In the genomic region with DNA sequence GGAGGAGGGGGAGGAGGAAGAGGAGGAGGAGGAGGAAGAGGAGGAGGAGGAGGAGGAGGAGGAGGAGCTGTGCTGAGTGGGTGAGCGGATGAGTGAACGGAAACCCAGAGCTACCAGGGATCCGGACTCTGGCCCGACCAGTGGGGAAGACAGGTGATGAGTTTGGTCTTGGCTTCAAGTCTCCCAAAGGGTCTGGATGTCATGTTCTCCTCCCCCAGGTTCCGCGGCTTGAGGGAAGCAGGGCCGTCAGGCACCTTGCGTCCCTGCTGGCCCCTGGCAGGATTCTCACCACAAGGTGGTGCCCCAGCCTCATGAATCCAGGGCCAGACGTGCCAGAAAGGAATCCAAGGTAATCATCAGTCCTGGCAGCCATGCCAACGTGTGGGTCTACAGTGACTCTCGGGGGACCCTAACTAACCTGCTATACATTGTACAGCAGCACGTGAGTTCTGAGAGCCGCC, we compare ENCODE assay signal across 9 cellular contexts. TPM values are rescaled to one million over a fixed set of nuclear protein-coding genes. Genes with fewer than 3 reads are reported as not detected.
DNase-seq lines count a peak whose midpoint lies in the region; ATAC-seq and TF ChIP-seq lines count a peak whose summit lies in the region.
"Had no signal": no experiment of that assay in that cellular context is flagged by ENCODE, and none has a peak within 500 bp of the region (broad histone marks: within the 10 kb centered on the region; RNA-seq: fewer than 3 reads in every experiment).

No MANE protein-coding gene starts in this region.

- peaks cover 0 to 33% (median 11%) of the 10 kb centered on the region in 3 donors for H3K36me3 Mint-ChIP-seq in naive thymus-derived CD8-positive, alpha-beta T cell

- peaks cover 0 to 15% (median 6%) of the 10 kb centered on the region in 4 donors for H3K36me3 ChIP-seq in upper lobe of left lung

- no peaks in the 10 kb centered on the region for H3K27me3 ChIP-seq in upper lobe of left lung

- POLR2A ChIA-PET in naive thymus-derived CD8-positive, alpha-beta T cell (lab: Charles Lee) = no interaction called here

- TF ChIP-seq CTCF in upper lobe of left lung (IDR thresholded peaks at IDR 0.05) = peak in 5 of 6 experiments; percentile 47 to 82 (median 69)

- H3K27ac Mint-ChIP-seq in naive thymus-derived CD8-positive, alpha-beta T cell = no peak overlapping the region
- H3K27ac Mint-ChIP-seq: T-helper 1 cell treated with Interleukin-12 subunit alpha and Interleukin-12 subunit beta and Interleukin-4 antibody, amounts not matched to agents 30 μg/mL and 1 μg/mL, for 36 hours had no signal

- WGBS in upper lobe of left lung, 2 donors = 29 to 32% methylated on average over 6 to 12 of the region's 13 CpGs

- DNase-seq in DMS53 (lab: John Stamatoyannopoulos, UW) (peak; percentile 85), NCI-H748 treated with DMSO at 0.1 percent for 48 hours (lab: John Stamatoyannopoulos, UW) (peak; percentile 23), activated T-cell treated with anti-CD3 and anti-CD28 coated beads for 48 hours (ENCODE audit: low read depth) (peak; percentile 30), fibroblast of gingiva (ENCODE audit: low read depth) (peak; percentile 21), upper lobe of left lung (peak in 1 of 2 donors; percentile 44)
- DNase-seq in naive thymus-derived CD8-positive, alpha-beta T cell = peak in 7 of 10 donors; percentile 9 to 47 (median 31)

- no peak overlapping the region for H3K27ac ChIP-seq in upper lobe of left lung

- no peak for TF ChIP-seq POLR2A in upper lobe of left lung (IDR thresholded peaks at IDR 0.05)

- no peak overlapping the region for H3K4me3 ChIP-seq in upper lobe of left lung

- no peak for TF ChIP-seq EP300 in upper lobe of left lung (IDR thresholded peaks at IDR 0.05)

- H3K4me1 Mint-ChIP-seq in naive thymus-derived CD8-positive, alpha-beta T cell = no peaks in the 10 kb centered on the region

- no peak overlapping the region for H3K4me3 Mint-ChIP-seq in naive thymus-derived CD8-positive, alpha-beta T cell
- H3K4me3 Mint-ChIP-seq: T-helper 1 cell treated with Interleukin-12 subunit alpha and Interleukin-12 subunit beta and Interleukin-4 antibody, amounts not matched to agents 30 μg/mL and 1 μg/mL, for 36 hours had no signal

- no peaks in the 10 kb centered on the region for H3K9me3 ChIP-seq in upper lobe of left lung

- H3K9me3 Mint-ChIP-seq in naive thymus-derived CD8-positive, alpha-beta T cell = no peaks in the 10 kb centered on the region
- H3K9me3 Mint-ChIP-seq: T-helper 1 cell treated with Interleukin-12 subunit alpha and Interleukin-12 subunit beta and Interleukin-4 antibody, amounts not matched to agents 30 μg/mL and 1 μg/mL, for 36 hours had no signal

- ATAC-seq in HG03342 (IDR thresholded peaks at IDR 0.05; ENCODE audit: unreplicated experiment) (peak; percentile 67), upper lobe of left lung (ENCODE audit: low FRiP score in 2 of 2) (peak; percentile 63 to 68), HG03097 (IDR thresholded peaks at IDR 0.05; ENCODE audit: low FRiP score, unreplicated experiment) (no peak)
- ATAC-seq in naive thymus-derived CD8-positive, alpha-beta T cell = peak in 1 of 2 donors; percentile 41

- H3K4me1 ChIP-seq in upper lobe of left lung = no peaks in the 10 kb centered on the region

- no peaks in the 10 kb centered on the region for H3K27me3 Mint-ChIP-seq in naive thymus-derived CD8-positive, alpha-beta T cell

RNA-seq across cellular contexts. Expression of gene ABAT, which starts 13.5 kb away (rescaled TPM):
- 1 to 10 TPM; 10.0 TPM for total RNA-seq in naive thymus-derived CD8-positive, alpha-beta T cell
- 1 to 10 TPM; 1.7 to 2.4 (median 1.7) TPM for polyA plus RNA-seq in naive thymus-derived CD8-positive, alpha-beta T cell
- 10 to 100 TPM in 2 of 6 donors, 1 to 10 TPM in 4; 4.7 to 22.0 (median 9.1) TPM for total RNA-seq in upper lobe of left lung

RNA-seq across cellular contexts. Expression of gene METTL22, which starts 39.4 kb away (rescaled TPM):
- total RNA-seq in naive thymus-derived CD8-positive, alpha-beta T cell = 10 to 100 TPM; 49.6 to 52.2 TPM
- polyA plus RNA-seq in naive thymus-derived CD8-positive, alpha-beta T cell = 10 to 100 TPM in 2 of 3 donors, 1 to 10 TPM in 1; 6.9 to 12.7 (median 11.1) TPM
- total RNA-seq in upper lobe of left lung = 100 to 1,000 TPM in 1 of 6 donors, 10 to 100 TPM in 5; 22.3 to 118 (median 36.5) TPM
